Comparison of ENCODE assay signal across 21 cellular contexts in genomic region chr2:42059261-42059898, GRCh38. TPM values are rescaled to one million over a fixed set of nuclear protein-coding genes. Genes with fewer than 3 reads are reported as not detected.
DNase-seq lines count a peak whose midpoint lies in the region; ATAC-seq and TF ChIP-seq lines count a peak whose summit lies in the region.
"Had no signal": no experiment of that assay in that cellular context is flagged by ENCODE, and none has a peak within 500 bp of the region (broad histone marks: within the 10 kb centered on the region; RNA-seq: fewer than 3 reads in every experiment).

No MANE protein-coding gene starts in this region.

- no peaks in the 10 kb centered on the region for H3K9me3 ChIP-seq in right cardiac atrium (ENCODE audit: control insufficient read depth, low read length)
- no peaks in the 10 kb centered on the region for H3K9me3 ChIP-seq in spleen
- H3K9me3 ChIP-seq in lower lobe of right lung: no peaks in the 10 kb centered on the region
- H3K9me3 ChIP-seq: ovary had no signal

- H3K27ac Mint-ChIP-seq in natural killer cell treated with Interleukin-12 subunit alpha and Interleukin-12 subunit beta and Interleukin-15 and Interleukin-18, amount 100 ng/mL, for 72 hours: no peak overlapping the region
- no peak overlapping the region for H3K27ac Mint-ChIP-seq in natural killer cell
- H3K27ac Mint-ChIP-seq in activated T-helper 17 cell treated with anti-CD3 and anti-CD28 coated beads, Interleukin-2, amount 50 U/mL, for 72 hours: no peak overlapping the region
- H3K27ac Mint-ChIP-seq: activated CD4-positive, alpha-beta memory T cell treated with anti-CD3 and anti-CD28 coated beads, Interleukin-2, amount 10 ng/mL, durations not matched to agents 7 days and 5 days; activated naive CD4-positive, alpha-beta T cell treated with anti-CD3 and anti-CD28 coated beads for 36 hours; immature natural killer cell had no signal

- TF ChIP-seq CTCF in natural killer cell (IDR thresholded peaks at IDR 0.05) (no peak), spleen (IDR thresholded peaks at IDR 0.05 in 8 of 11, conservative IDR thresholded peaks at IDR 0.05 in 3 of 11) (no peak), lower lobe of right lung (IDR thresholded peaks at IDR 0.05) (no peak)

- DNase-seq in natural killer cell treated with Interleukin-12 subunit alpha and Interleukin-12 subunit beta and Interleukin-15 and Interleukin-18, amount 100 ng/mL, for 72 hours (ENCODE audit: low spot score): peak; percentile 32
- DNase-seq in natural killer cell: no peak
- DNase-seq in right cardiac atrium: peak in 2 of 3 donors; percentile 59 to 64
- peak; percentile 59 for DNase-seq in spleen
- DNase-seq in epidermal melanocyte (ENCODE audit: insufficient read length, low spot score): no peak
- DNase-seq in lower lobe of right lung: no peak
- DNase-seq: activated CD4-positive, alpha-beta memory T cell treated with anti-CD3 and anti-CD28 coated beads, Interleukin-2, amount 10 ng/mL, durations not matched to agents 7 days and 5 days; activated CD4-positive, CD25-positive, alpha-beta regulatory T cell; activated naive CD4-positive, alpha-beta T cell treated with anti-CD3 and anti-CD28 coated beads for 36 hours; cerebellar nuclear complex; head of caudate nucleus; immature natural killer cell; NCI-H1092 treated with DMSO at 0.1 percent for 48 hours; NCI-H2081; NCI-H510A; stimulated activated CD4-positive, alpha-beta T cell treated with anti-CD3 and anti-CD28 coated beads, Interleukin-1b, Interleukin-23, amount 100 ng/mL, for 48 hours; stimulated activated naive CD4-positive, alpha-beta T cell had no signal

- H3K36me3 ChIP-seq in spleen (peaks cover 0 to 40% (median 0%) of the 10 kb centered on the region in 6 donors), lower lobe of right lung (peaks cover 46% of the 10 kb centered on the region)
- H3K36me3 ChIP-seq: ovary had no signal

- H3K9me3 Mint-ChIP-seq in natural killer cell treated with Interleukin-12 subunit alpha and Interleukin-12 subunit beta and Interleukin-15 and Interleukin-18, amount 100 ng/mL, for 72 hours: no peaks in the 10 kb centered on the region
- H3K9me3 Mint-ChIP-seq in natural killer cell: no peaks in the 10 kb centered on the region
- no peaks in the 10 kb centered on the region for H3K9me3 Mint-ChIP-seq in activated T-helper 17 cell treated with anti-CD3 and anti-CD28 coated beads, Interleukin-2, amount 50 U/mL, for 72 hours
- H3K9me3 Mint-ChIP-seq: activated CD4-positive, alpha-beta memory T cell treated with anti-CD3 and anti-CD28 coated beads, Interleukin-2, amount 10 ng/mL, durations not matched to agents 7 days and 5 days; activated naive CD4-positive, alpha-beta T cell treated with anti-CD3 and anti-CD28 coated beads for 36 hours; immature natural killer cell had no signal

- H3K36me3 Mint-ChIP-seq in natural killer cell treated with Interleukin-12 subunit alpha and Interleukin-12 subunit beta and Interleukin-15 and Interleukin-18, amount 100 ng/mL, for 72 hours: no peaks in the 10 kb centered on the region
- no peaks in the 10 kb centered on the region for H3K36me3 Mint-ChIP-seq in natural killer cell
- no peaks in the 10 kb centered on the region for H3K36me3 Mint-ChIP-seq in activated T-helper 17 cell treated with anti-CD3 and anti-CD28 coated beads, Interleukin-2, amount 50 U/mL, for 72 hours (ENCODE audit: low read depth)
- H3K36me3 Mint-ChIP-seq: immature natural killer cell had no signal

- no peak for TF ChIP-seq POLR2A in spleen (IDR thresholded peaks at IDR 0.05)

- H3K4me1 Mint-ChIP-seq in natural killer cell treated with Interleukin-12 subunit alpha and Interleukin-12 subunit beta and Interleukin-15 and Interleukin-18, amount 100 ng/mL, for 72 hours (ENCODE audit: low read depth in 2 of 2): no peaks in the 10 kb centered on the region
- no peaks in the 10 kb centered on the region for H3K4me1 Mint-ChIP-seq in natural killer cell
- no peaks in the 10 kb centered on the region for H3K4me1 Mint-ChIP-seq in activated T-helper 17 cell treated with anti-CD3 and anti-CD28 coated beads, Interleukin-2, amount 50 U/mL, for 72 hours
- H3K4me1 Mint-ChIP-seq: activated CD4-positive, alpha-beta memory T cell treated with anti-CD3 and anti-CD28 coated beads, Interleukin-2, amount 10 ng/mL, durations not matched to agents 7 days and 5 days; immature natural killer cell had no signal

- 74% methylated on average over 13 of the region's 13 CpGs for WGBS in right cardiac atrium
- WGBS in spleen, 5 donors: 82 to 88% (median 84%) methylated on average over 13 of the region's 13 CpGs

- peaks cover 10 to 12% of the 10 kb centered on the region in 2 donors for H3K27me3 Mint-ChIP-seq in natural killer cell treated with Interleukin-12 subunit alpha and Interleukin-12 subunit beta and Interleukin-15 and Interleukin-18, amount 100 ng/mL, for 72 hours
- H3K27me3 Mint-ChIP-seq in natural killer cell (ENCODE audit: low read depth in 2 of 2): peaks cover 0 to 2% of the 10 kb centered on the region in 2 donors
- no peaks in the 10 kb centered on the region for H3K27me3 Mint-ChIP-seq in activated T-helper 17 cell treated with anti-CD3 and anti-CD28 coated beads, Interleukin-2, amount 50 U/mL, for 72 hours

- H3K27me3 ChIP-seq in right cardiac atrium (ENCODE audit: control insufficient read depth, insufficient read depth) (no peaks in the 10 kb centered on the region), spleen (replicated peaks in 1 of 7) (peaks cover 0 to 3% (median 0%) of the 10 kb centered on the region in 7 donors), lower lobe of right lung (ENCODE audit: low read depth) (no peaks in the 10 kb centered on the region)
- H3K27me3 ChIP-seq: ovary had no signal

- no peak overlapping the region for H3K4me3 Mint-ChIP-seq in natural killer cell treated with Interleukin-12 subunit alpha and Interleukin-12 subunit beta and Interleukin-15 and Interleukin-18, amount 100 ng/mL, for 72 hours
- H3K4me3 Mint-ChIP-seq in natural killer cell: no peak overlapping the region
- H3K4me3 Mint-ChIP-seq in activated T-helper 17 cell treated with anti-CD3 and anti-CD28 coated beads, Interleukin-2, amount 50 U/mL, for 72 hours: no peak overlapping the region
- H3K4me3 Mint-ChIP-seq: activated CD4-positive, alpha-beta memory T cell treated with anti-CD3 and anti-CD28 coated beads, Interleukin-2, amount 10 ng/mL, durations not matched to agents 7 days and 5 days; activated naive CD4-positive, alpha-beta T cell treated with anti-CD3 and anti-CD28 coated beads for 36 hours; immature natural killer cell had no signal

- peaks cover 30% of the 10 kb centered on the region for H3K4me1 ChIP-seq in right cardiac atrium (ENCODE audit: control insufficient read depth, insufficient read depth, low read length)
- peaks cover 0 to 23% (median 5%) of the 10 kb centered on the region in 6 donors for H3K4me1 ChIP-seq in spleen
- peaks cover 45% of the 10 kb centered on the region for H3K4me1 ChIP-seq in lower lobe of right lung

- ATAC-seq in natural killer cell treated with Interleukin-12 subunit alpha and Interleukin-12 subunit beta and Interleukin-15 and Interleukin-18, amount 100 ng/mL, for 72 hours: peak in 1 of 2 donors; percentile 13
- no peak for ATAC-seq in natural killer cell
- ATAC-seq in right cardiac atrium: peak in 1 of 2 donors; percentile 9
- no peak for ATAC-seq in GM21529 (IDR thresholded peaks at IDR 0.05; ENCODE audit: unreplicated experiment)
- no peak for ATAC-seq in lower lobe of right lung
- ATAC-seq in activated T-helper 17 cell treated with anti-CD3 and anti-CD28 coated beads, Interleukin-2, amount 50 U/mL, for 72 hours (replicated peaks): no peak

- H3K4me3 ChIP-seq in right cardiac atrium (ENCODE audit: low read length) (no peak overlapping the region), spleen (no peak overlapping the region), lower lobe of right lung (no peak overlapping the region)
- H3K4me3 ChIP-seq: ovary had no signal

- intact Hi-C loops in natural killer cell (cut with micrococcal nuclease) (no loop called here), right cardiac atrium (cut with DNase I) (loop anchor here in 2 of 4 donors (10.0 kb wide), 2 partner anchors 115 to 125 kb away; no protein-coding TSS in a partner anchor), spleen (cut with DNase I; ENCODE audit: low total_unique reads) (no loop called here), lower lobe of right lung (cut with DNase I) (no loop called here)

- H3K27ac ChIP-seq in right cardiac atrium (ENCODE audit: low read length) (peak overlapping the region; percentile 86), spleen (peak overlapping the region in 4 of 8 donors; percentile 28 to 46 (median 40)), lower lobe of right lung (no peak overlapping the region)
- H3K27ac ChIP-seq: C4-2B had no signal

RNA-seq across cellular contexts. Expression of gene PKDCC, which starts 11.6 kb away (rescaled TPM):
- total RNA-seq in natural killer cell treated with Interleukin-12 subunit alpha and Interleukin-12 subunit beta and Interleukin-15 and Interleukin-18, amount 100 ng/mL, for 72 hours: not detected
- total RNA-seq in natural killer cell (under 1 TPM in 1 of 3 donors, not detected in 2; 0.50 TPM), right cardiac atrium (100 to 1,000 TPM in 3 of 4 donors, 10 to 100 TPM in 1; 92.2 to 189 (median 131) TPM), spleen (10 to 100 TPM; 41.0 to 81.9 (median 51.7) TPM), lower lobe of right lung (65.8 TPM)
- polyA plus RNA-seq in right cardiac atrium (145 TPM), spleen (10 to 100 TPM; 19.8 to 44.0 (median 31.8) TPM)
- not detected for total RNA-seq in activated T-helper 17 cell treated with anti-CD3 and anti-CD28 coated beads, Interleukin-2, amount 50 U/mL, for 72 hours
- total RNA-seq: activated CD4-positive, alpha-beta memory T cell treated with anti-CD3 and anti-CD28 coated beads, Interleukin-2, amount 10 ng/mL, durations not matched to agents 7 days and 5 days; activated naive CD4-positive, alpha-beta T cell treated with anti-CD3 and anti-CD28 coated beads for 36 hours had no signal
- polyA plus RNA-seq: immature natural killer cell had no signal

Comparison
In these comparisons a context has a peak if more than half of its experiments do, and no peak if none do; other contexts are left out.
1. DNase-seq: peak in natural killer cell treated with Interleukin-12 subunit alpha and Interleukin-12 subunit beta and Interleukin-15 and Interleukin-18, amount 100 ng/mL, for 72 hours (single experiment), right cardiac atrium (2 of 3) and spleen (single experiment); none in natural killer cell (single experiment), epidermal melanocyte (single experiment) and lower lobe of right lung (single experiment).
2. RNA of gene PKDCC, which starts 11.6 kb away (total RNA-seq): 92.2 to 189 TPM in right cardiac atrium, 65.8 TPM in lower lobe of right lung (single experiment) and 41.0 to 81.9 TPM in spleen; not detected in natural killer cell treated with Interleukin-12 subunit alpha and Interleukin-12 subunit beta and Interleukin-15 and Interleukin-18, amount 100 ng/mL, for 72 hours, not detected in activated T-helper 17 cell treated with anti-CD3 and anti-CD28 coated beads, Interleukin-2, amount 50 U/mL, for 72 hours and 0.50 TPM in natural killer cell; every median in the first group is over 10 times any median in the second.